Comparison of ENCODE assay signal across 1 cellular context in the genomic region with DNA sequence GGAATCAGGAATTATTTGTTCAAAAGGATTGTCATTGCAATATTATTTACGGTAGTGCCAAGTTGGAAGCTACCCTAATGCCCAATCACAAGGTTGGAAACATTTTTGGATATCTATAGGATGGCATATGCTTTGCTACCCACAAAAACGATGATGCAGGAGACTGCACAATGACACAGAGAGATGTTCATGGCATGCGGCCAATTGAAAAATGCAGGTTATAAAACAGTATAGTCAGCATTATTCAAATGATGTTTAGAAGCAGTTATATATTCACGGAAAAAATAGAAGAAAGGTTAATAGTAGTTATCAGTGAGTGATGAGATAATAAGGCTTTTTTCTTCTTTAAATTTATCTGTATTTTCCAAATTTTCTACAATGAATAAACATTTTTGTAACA.
TF ChIP-seq lines count a peak whose summit lies in the region.

No MANE protein-coding gene starts in this region.

TF ChIP-seq in IMR-90, 13 proteins besides CTCF, POLR2A, EP300 and RAD21:
- no peak for TF ChIP-seq RFX5 (IDR thresholded peaks at IDR 0.05; ENCODE audit: low read depth, low read length)
- peak; percentile 89 for TF ChIP-seq MAFK (IDR thresholded peaks at IDR 0.05; ENCODE audit: low read depth, low read length)
- TF ChIP-seq CEBPB (IDR thresholded peaks at IDR 0.05; ENCODE audit: low read depth, low read length), result no peak
